1 cellular context compared by ENCODE assay signal in the genomic region with DNA sequence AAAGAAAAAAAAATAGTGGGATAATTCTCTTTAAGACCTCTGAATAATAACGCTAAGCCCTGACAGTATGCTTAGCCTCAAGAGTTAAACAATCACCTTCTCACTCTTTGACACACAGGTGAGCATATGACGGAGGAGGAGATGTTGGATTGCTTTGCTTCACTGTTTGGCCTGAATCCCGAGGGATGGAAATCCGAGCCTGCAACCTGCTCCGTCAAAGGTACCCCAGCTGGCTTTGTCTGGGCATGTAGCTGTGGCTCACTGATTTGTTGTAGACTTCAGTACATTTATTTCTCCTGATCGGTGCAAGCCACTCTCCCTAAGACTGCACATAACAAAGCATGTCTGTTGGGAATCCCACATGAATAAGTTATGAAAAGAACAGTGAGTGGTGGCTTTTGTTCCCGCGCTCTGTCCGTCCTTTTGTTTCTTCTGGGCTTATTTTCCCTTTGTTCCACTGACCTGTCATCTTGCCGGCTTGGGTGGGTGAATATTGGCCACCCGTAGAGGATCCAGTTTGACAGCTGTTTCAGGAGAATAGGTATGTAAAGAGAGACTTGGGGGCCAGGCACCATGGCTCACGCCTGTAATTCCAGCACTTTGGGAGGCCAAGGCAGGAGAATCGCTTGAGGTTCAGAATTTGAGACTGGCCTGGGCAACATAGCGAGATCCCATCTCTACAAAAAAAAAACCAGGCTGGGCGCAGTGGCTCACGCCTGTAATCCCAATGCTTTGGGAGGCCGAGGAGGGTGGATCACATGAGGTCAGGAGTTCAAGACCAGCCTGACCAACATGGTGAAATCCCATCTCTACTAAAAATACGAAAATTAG.
A peak's percentile ranks its signal among the peaks of the same experiment; 100 is the strongest.
TF ChIP-seq lines count a peak whose summit lies in the region.

No MANE protein-coding gene starts in this region.

TF ChIP-seq in H1, 55 proteins besides CTCF, POLR2A, EP300 and RAD21:
- TF ChIP-seq EZH2 (IDR thresholded peaks at IDR 0.05; ENCODE audit: low read depth, low read length, severe bottlenecking) (no peak), CTBP2 (IDR thresholded peaks at IDR 0.05; ENCODE audit: borderline replicate concordance, insufficient read depth, insufficient read length, low read length) (no peak), HDAC6 (IDR thresholded peaks at IDR 0.05; ENCODE audit: low read depth, low read length) (no peak), CBX8 (IDR thresholded peaks at IDR 0.05; ENCODE audit: borderline replicate concordance, low read depth, low read length) (no peak), SUZ12 (IDR thresholded peaks at IDR 0.05; ENCODE audit: low read length) (no peak), CHD1 (IDR thresholded peaks at IDR 0.05; ENCODE audit: low read depth, low read length) (no peak), CBX5 (IDR thresholded peaks at IDR 0.05; ENCODE audit: low read depth, low read length) (no peak), TEAD4 (IDR thresholded peaks at IDR 0.05; ENCODE audit: low read depth, low read length) (no peak), JUN (IDR thresholded peaks at IDR 0.05; ENCODE audit: low read depth, low read length) (no peak), SIN3A (conservative IDR thresholded peaks at IDR 0.05 in 1 of 2, IDR thresholded peaks at IDR 0.05 in 1 of 2; ENCODE audit: low read depth in 1 of 2, low read length in 2 of 2) (0 out of 4 replicates have a peak, but pooled peaks of 1 of the 2 experiments have one; percentile 19), ASH2L (IDR thresholded peaks at IDR 0.05; ENCODE audit: low read length) (no peak), SP2 (IDR thresholded peaks at IDR 0.05; ENCODE audit: low read length) (no peak), SRF (IDR thresholded peaks at IDR 0.05; ENCODE audit: low read depth, low read length) (no peak), RFX5 (IDR thresholded peaks at IDR 0.05; ENCODE audit: borderline replicate concordance, low read depth, low read length) (no peak), KDM1A (IDR thresholded peaks at IDR 0.05; ENCODE audit: borderline replicate concordance, low read length) (peak; percentile 79; the same call in 1 of the 2 replicates), YY1 (IDR thresholded peaks at IDR 0.05; ENCODE audit: low read depth, low read length) (no peak)
- TF ChIP-seq, protein P1, sequence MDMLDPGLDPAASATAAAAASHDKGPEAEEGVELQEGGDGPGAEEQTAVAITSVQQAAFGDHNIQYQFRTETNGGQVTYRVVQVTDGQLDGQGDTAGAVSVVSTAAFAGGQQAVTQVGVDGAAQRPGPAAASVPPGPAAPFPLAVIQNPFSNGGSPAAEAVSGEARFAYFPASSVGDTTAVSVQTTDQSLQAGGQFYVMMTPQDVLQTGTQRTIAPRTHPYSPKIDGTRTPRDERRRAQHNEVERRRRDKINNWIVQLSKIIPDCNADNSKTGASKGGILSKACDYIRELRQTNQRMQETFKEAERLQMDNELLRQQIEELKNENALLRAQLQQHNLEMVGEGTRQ (IDR thresholded peaks at IDR 0.05; ENCODE audit: low read length), result no peak
